Comparison of ENCODE assay signal across 15 cellular contexts in the genomic region with DNA sequence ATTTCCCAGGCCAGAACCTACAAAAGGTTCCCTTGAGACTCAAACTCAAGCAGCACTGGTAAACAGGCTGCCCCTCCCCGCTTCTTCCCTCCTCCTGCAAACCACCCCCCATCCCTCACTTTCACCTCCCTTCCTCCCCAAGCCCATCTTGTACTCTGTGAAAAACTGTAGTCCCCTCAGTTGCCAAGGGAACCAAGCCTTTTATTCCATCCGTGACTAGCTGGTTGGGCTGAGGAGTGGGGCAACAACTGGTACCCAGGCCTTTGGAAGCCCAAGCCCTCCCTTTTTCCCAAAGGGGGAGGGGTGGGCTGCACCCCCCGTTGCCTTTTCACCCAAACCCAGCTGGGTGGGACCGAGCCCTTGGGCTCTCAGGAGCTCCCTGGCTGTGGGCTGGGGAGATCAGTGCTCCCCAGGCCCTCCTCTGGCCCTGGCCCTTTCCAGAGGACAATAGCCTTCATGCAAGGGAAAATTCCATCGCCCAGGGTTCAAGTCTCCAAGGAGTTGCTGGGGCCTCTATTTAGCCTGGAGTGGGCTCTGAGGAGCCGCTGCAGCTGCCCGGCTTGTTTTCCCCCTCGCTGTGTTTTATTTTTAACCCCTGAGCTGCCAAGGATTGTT.
DNase-seq lines count a peak whose midpoint lies in the region; ATAC-seq and TF ChIP-seq lines count a peak whose summit lies in the region.
"Had no signal": no experiment of that assay in that cellular context is flagged by ENCODE, and none has a peak within 500 bp of the region (broad histone marks: within the 10 kb centered on the region; RNA-seq: fewer than 3 reads in every experiment).

No MANE protein-coding gene starts in this region.

- H2AK5ac ChIP-seq in mesendoderm (ENCODE audit: low read length), result no peak overlapping the region

- H3K9me3 ChIP-seq in subcutaneous abdominal adipose tissue (ENCODE audit: control insufficient read depth in 5 of 5, low read length in 5 of 5), result no peaks in the 10 kb centered on the region

- H4K5ac ChIP-seq in mesendoderm (ENCODE audit: low read length), result no peak overlapping the region

- H3K4me1 ChIP-seq in mesendoderm (ENCODE audit: control insufficient read depth, low read depth, low read length), result peaks cover 5% of the 10 kb centered on the region
- H3K4me1 ChIP-seq in subcutaneous abdominal adipose tissue (ENCODE audit: control insufficient read depth in 5 of 5, insufficient read depth in 5 of 5, low read length in 5 of 5), result peaks cover 0 to 65% (median 26%) of the 10 kb centered on the region in 5 donors

- no peak for TF ChIP-seq CTCF in activated CD8-positive, alpha-beta T cell treated with anti-CD3 and anti-CD28 coated beads for 36 hours (IDR thresholded peaks at IDR 0.05)
- no peak for TF ChIP-seq CTCF in dorsolateral prefrontal cortex (IDR thresholded peaks at IDR 0.05 in 54 of 56, conservative IDR thresholded peaks at IDR 0.05 in 2 of 56; ENCODE audit: low read depth in 1 of 56, partially characterized antibody in 56 of 56)

- no peaks in the 10 kb centered on the region for H3K36me3 Mint-ChIP-seq in activated CD8-positive, alpha-beta T cell treated with anti-CD3 and anti-CD28 coated beads for 36 hours (ENCODE audit: low read depth)
- H3K36me3 Mint-ChIP-seq in activated CD8-positive, alpha-beta T cell treated with anti-CD3 and anti-CD28 coated beads, Interleukin-2, amount 10 ng/mL, durations not matched to agents 7 days and 5 days (ENCODE audit: low read depth), result no peaks in the 10 kb centered on the region
- no peaks in the 10 kb centered on the region for H3K36me3 Mint-ChIP-seq in T-cell
- H3K36me3 Mint-ChIP-seq: immature natural killer cell; naive thymus-derived CD8-positive, alpha-beta T cell had no signal

- no peaks in the 10 kb centered on the region for H3K9me3 Mint-ChIP-seq in activated CD8-positive, alpha-beta T cell treated with anti-CD3 and anti-CD28 coated beads for 36 hours
- H3K9me3 Mint-ChIP-seq in activated CD8-positive, alpha-beta T cell treated with anti-CD3 and anti-CD28 coated beads, Interleukin-2, amount 10 ng/mL, durations not matched to agents 7 days and 5 days (ENCODE audit: insufficient read depth), result no peaks in the 10 kb centered on the region
- H3K9me3 Mint-ChIP-seq in T-cell, result no peaks in the 10 kb centered on the region
- H3K9me3 Mint-ChIP-seq: immature natural killer cell; naive thymus-derived CD8-positive, alpha-beta T cell had no signal

- no peak overlapping the region for H2BK5ac ChIP-seq in mesendoderm (ENCODE audit: low read length)

- H3K4me3 Mint-ChIP-seq in activated CD8-positive, alpha-beta T cell treated with anti-CD3 and anti-CD28 coated beads for 36 hours, result no peak overlapping the region
- H3K4me3 Mint-ChIP-seq in activated CD8-positive, alpha-beta T cell treated with anti-CD3 and anti-CD28 coated beads, Interleukin-2, amount 10 ng/mL, durations not matched to agents 7 days and 5 days, result no peak overlapping the region
- H3K4me3 Mint-ChIP-seq in T-cell, result no peak overlapping the region
- H3K4me3 Mint-ChIP-seq: immature natural killer cell; naive thymus-derived CD8-positive, alpha-beta T cell had no signal

- H4K8ac ChIP-seq in mesendoderm (ENCODE audit: low read depth, low read length), result no peak overlapping the region

- H3K4me2 ChIP-seq in mesendoderm (ENCODE audit: low read length), result no peak overlapping the region

- H3K4ac ChIP-seq in mesendoderm (ENCODE audit: low read depth, low read length), result no peak overlapping the region

- ATAC-seq in activated CD8-positive, alpha-beta T cell treated with anti-CD3 and anti-CD28 coated beads for 36 hours, result no peak
- ATAC-seq in activated CD8-positive, alpha-beta T cell treated with anti-CD3 and anti-CD28 coated beads, Interleukin-2, amount 10 ng/mL, durations not matched to agents 7 days and 5 days, result no peak
- ATAC-seq in T-cell (replicated peaks in 1 of 4) (no peak), GM18868 (IDR thresholded peaks at IDR 0.05; ENCODE audit: unreplicated experiment) (no peak), GM18870 (IDR thresholded peaks at IDR 0.05; ENCODE audit: unreplicated experiment) (no peak)
- ATAC-seq: esophagus mucosa; naive thymus-derived CD8-positive, alpha-beta T cell had no signal

- H3K36me3 ChIP-seq in mesendoderm (ENCODE audit: control insufficient read depth, insufficient read depth, low read length), result no peaks in the 10 kb centered on the region
- H3K36me3 ChIP-seq in subcutaneous abdominal adipose tissue (ENCODE audit: control insufficient read depth in 5 of 5, insufficient read depth in 5 of 5, low read length in 5 of 5), result no peaks in the 10 kb centered on the region

- intact Hi-C loops in activated CD8-positive, alpha-beta T cell treated with anti-CD3 and anti-CD28 coated beads for 36 hours (cut with micrococcal nuclease), result loop anchor here (5.0 kb wide), 1 partner anchor 44 kb away; no protein-coding TSS in a partner anchor
- intact Hi-C loops in dorsolateral prefrontal cortex (cut with DNase I), result no loop called here

- peaks cover 56% of the 10 kb centered on the region for H3K4me1 Mint-ChIP-seq in activated CD8-positive, alpha-beta T cell treated with anti-CD3 and anti-CD28 coated beads for 36 hours (ENCODE audit: low read depth)
- peaks cover 37% of the 10 kb centered on the region for H3K4me1 Mint-ChIP-seq in activated CD8-positive, alpha-beta T cell treated with anti-CD3 and anti-CD28 coated beads, Interleukin-2, amount 10 ng/mL, durations not matched to agents 7 days and 5 days (ENCODE audit: low read depth)
- peaks cover 33 to 50% (median 40%) of the 10 kb centered on the region in 3 donors for H3K4me1 Mint-ChIP-seq in T-cell

- CTCF ChIA-PET in activated CD8-positive, alpha-beta T cell treated with anti-CD3 and anti-CD28 coated beads for 36 hours (lab: Charles Lee), result interaction anchor here (0.7 kb wide), 1 partner anchor 58 kb away, joined by 3 read pairs; no protein-coding TSS in a partner anchor
- CTCF ChIA-PET in activated CD8-positive, alpha-beta T cell treated with anti-CD3 and anti-CD28 coated beads, Interleukin-2, amount 10 ng/mL, durations not matched to agents 7 days and 5 days (lab: Charles Lee), result interaction anchor here (1.1 to 1.9 kb wide), 2 partner anchors 15 to 58 kb away, joined by 6 read pairs; no protein-coding TSS in a partner anchor
- CTCF ChIA-PET in T-cell (lab: Charles Lee), result interaction anchor here in 1 of 2 donors (0.6 kb wide), 1 partner anchor 455 kb away, joined by 7 read pairs; no protein-coding TSS in a partner anchor

- H3K4me3 ChIP-seq in dorsolateral prefrontal cortex, result no peak overlapping the region
- H3K4me3 ChIP-seq in mesendoderm (ENCODE audit: low read length), result no peak overlapping the region
- no peak overlapping the region for H3K4me3 ChIP-seq in subcutaneous abdominal adipose tissue (ENCODE audit: low read depth in 1 of 5, low read length in 5 of 5)

- peaks cover 0 to 9% (median 0%) of the 10 kb centered on the region in 45 donors for H3K27me3 ChIP-seq in dorsolateral prefrontal cortex
- H3K27me3 ChIP-seq in mesendoderm (ENCODE audit: insufficient read depth, low read length, poor library complexity), result no peaks in the 10 kb centered on the region
- H3K27me3 ChIP-seq in subcutaneous abdominal adipose tissue (ENCODE audit: control insufficient read depth in 5 of 5, insufficient read depth in 4 of 5, low read length in 5 of 5), result no peaks in the 10 kb centered on the region

- POLR2A ChIA-PET in activated CD8-positive, alpha-beta T cell treated with anti-CD3 and anti-CD28 coated beads for 36 hours (lab: Charles Lee), result interaction anchor here (1.0 kb wide), 1 partner anchor 85 kb away, joined by 3 read pairs; no protein-coding TSS in a partner anchor
- POLR2A ChIA-PET in activated CD8-positive, alpha-beta T cell treated with anti-CD3 and anti-CD28 coated beads, Interleukin-2, amount 10 ng/mL, durations not matched to agents 7 days and 5 days (lab: Charles Lee), result interaction anchor here (1.3 kb wide), 1 partner anchor 49 kb away, joined by 5 read pairs; no protein-coding TSS in a partner anchor
- POLR2A ChIA-PET in T-cell (lab: Charles Lee), result no interaction called here

- H3K27ac ChIP-seq in dorsolateral prefrontal cortex, result peak overlapping the region in 42 of 59 donors; percentile 1 to 82 (median 59)
- H3K27ac ChIP-seq in mesendoderm (ENCODE audit: low read depth, low read length), result no peak overlapping the region
- peak overlapping the region; percentile 66 for H3K27ac ChIP-seq in subcutaneous abdominal adipose tissue (ENCODE audit: low read depth, low read length)

- H3K18ac ChIP-seq in mesendoderm (ENCODE audit: low read length), result no peak overlapping the region

- H3K27me3 Mint-ChIP-seq in activated CD8-positive, alpha-beta T cell treated with anti-CD3 and anti-CD28 coated beads for 36 hours, result no peaks in the 10 kb centered on the region
- peaks cover 2% of the 10 kb centered on the region for H3K27me3 Mint-ChIP-seq in activated CD8-positive, alpha-beta T cell treated with anti-CD3 and anti-CD28 coated beads, Interleukin-2, amount 10 ng/mL, durations not matched to agents 7 days and 5 days (ENCODE audit: low read depth)
- no peaks in the 10 kb centered on the region for H3K27me3 Mint-ChIP-seq in T-cell
- H3K27me3 Mint-ChIP-seq: naive thymus-derived CD8-positive, alpha-beta T cell had no signal

- H2BK120ac ChIP-seq in mesendoderm (ENCODE audit: low read depth, low read length), result no peak overlapping the region

- H3K9ac ChIP-seq in mesendoderm (ENCODE audit: low read length), result no peak overlapping the region
- H3K9ac ChIP-seq in subcutaneous abdominal adipose tissue (ENCODE audit: low read length in 5 of 5), result no peak overlapping the region

- no CpG with 5 or more reads among the region's 8 CpGs for WGBS in mesendoderm (ENCODE audit: extremely low coverage, insufficient coverage, low lambda C conversion rate)

- DNase-seq in activated CD8-positive, alpha-beta T cell treated with anti-CD3 and anti-CD28 coated beads for 36 hours, result no peak
- DNase-seq in activated CD8-positive, alpha-beta T cell treated with anti-CD3 and anti-CD28 coated beads, Interleukin-2, amount 10 ng/mL, durations not matched to agents 7 days and 5 days, result no peak
- DNase-seq in dorsolateral prefrontal cortex (peak in 2 of 10 donors; percentile 25 to 53), mesendoderm (peak; percentile 64), T-cell (no peak)
- DNase-seq: activated CD4-positive, alpha-beta T cell treated with anti-CD3 and anti-CD28 coated beads for 4 hours; immature natural killer cell; naive thymus-derived CD8-positive, alpha-beta T cell; NCI-H1092; stimulated activated CD8-positive, alpha-beta memory T cell treated with anti-CD3 and anti-CD28 coated beads, Interleukin-4, amount 100 ng/mL, for 48 hours; SW 1271 had no signal

- H3K23ac ChIP-seq in mesendoderm (ENCODE audit: low read length), result no peak overlapping the region

- no peaks in the 10 kb centered on the region for H3K79me1 ChIP-seq in mesendoderm (ENCODE audit: low read length)

- H3K56ac ChIP-seq in mesendoderm (ENCODE audit: low read length), result peak overlapping the region; percentile 38

- peak overlapping the region; percentile 32 for H3K27ac Mint-ChIP-seq in activated CD8-positive, alpha-beta T cell treated with anti-CD3 and anti-CD28 coated beads for 36 hours
- H3K27ac Mint-ChIP-seq in activated CD8-positive, alpha-beta T cell treated with anti-CD3 and anti-CD28 coated beads, Interleukin-2, amount 10 ng/mL, durations not matched to agents 7 days and 5 days, result no peak overlapping the region
- no peak overlapping the region for H3K27ac Mint-ChIP-seq in T-cell
- H3K27ac Mint-ChIP-seq: immature natural killer cell had no signal

- no peak overlapping the region for H2BK15ac ChIP-seq in mesendoderm (replicated peaks; ENCODE audit: low read depth)

- no peaks in the 10 kb centered on the region for H3K79me2 ChIP-seq in mesendoderm (ENCODE audit: control insufficient read depth, insufficient read depth, low read length)

Comparison
In these comparisons a context has a peak if more than half of its experiments do, and no peak if none do; other contexts are left out.
1. POLR2A ChIA-PET loops: an anchor here in activated CD8-positive, alpha-beta T cell treated with anti-CD3 and anti-CD28 coated beads for 36 hours (1.0 kb wide) and activated CD8-positive, alpha-beta T cell treated with anti-CD3 and anti-CD28 coated beads, Interleukin-2, amount 10 ng/mL, durations not matched to agents 7 days and 5 days (1.3 kb wide); none called in T-cell.